Comparison of ENCODE assay signal across 19 cellular contexts in genomic region chr6:130600880-130601341, GRCh38.
DNase-seq lines count a peak whose midpoint lies in the region; ATAC-seq and TF ChIP-seq lines count a peak whose summit lies in the region.
"Had no signal": no experiment of that assay in that cellular context is flagged by ENCODE, and none has a peak within 500 bp of the region (broad histone marks: within the 10 kb centered on the region; RNA-seq: fewer than 3 reads in every experiment).

No MANE protein-coding gene starts in this region.

- ATAC-seq in HG02884 (IDR thresholded peaks at IDR 0.05; ENCODE audit: unreplicated experiment): no peak
- no peak for ATAC-seq in lower lobe of right lung
- ATAC-seq: gastrocnemius medialis; left cardiac atrium; natural killer cell treated with Interleukin-12 subunit alpha and Interleukin-12 subunit beta and Interleukin-15 and Interleukin-18, amount 100 ng/mL, for 72 hours; right lobe of liver had no signal

- H3K27me3 Mint-ChIP-seq in chondrocyte (ENCODE audit: low read depth): no peaks in the 10 kb centered on the region
- H3K27me3 Mint-ChIP-seq: CD4-positive, alpha-beta T cell had no signal

- no peaks in the 10 kb centered on the region for H3K9me3 Mint-ChIP-seq in chondrocyte (ENCODE audit: low read depth)
- H3K9me3 Mint-ChIP-seq: CD4-positive, alpha-beta T cell had no signal

- H2BK120ac ChIP-seq in mesenchymal stem cell (ENCODE audit: low read depth, low read length): no peak overlapping the region

- H3K9ac ChIP-seq in mesenchymal stem cell (ENCODE audit: low read length): peak overlapping the region; percentile 49

- H3K36me3 ChIP-seq in mesenchymal stem cell (ENCODE audit: control insufficient read depth in 1 of 2, insufficient read depth in 2 of 2, low read depth in 1 of 2, low read length in 2 of 2) (no peaks in the 10 kb centered on the region), lower lobe of right lung (no peaks in the 10 kb centered on the region)
- H3K36me3 ChIP-seq: gastrocnemius medialis, right lobe of liver had no signal

- H3K4ac ChIP-seq in mesenchymal stem cell (ENCODE audit: low read depth in 1 of 2, low read length in 2 of 2): peak overlapping the region in 1 of 2 experiments; percentile 67

- intact Hi-C loops in lower lobe of right lung (cut with DNase I): no loop called here

- H3K79me1 ChIP-seq in mesenchymal stem cell (replicated peaks; ENCODE audit: low read length, poor library complexity, severe bottlenecking): no peaks in the 10 kb centered on the region

- H3K27me3 ChIP-seq in mesenchymal stem cell (ENCODE audit: control insufficient read depth in 1 of 2, insufficient read depth in 1 of 2, low read length in 2 of 2) (no peaks in the 10 kb centered on the region), lower lobe of right lung (ENCODE audit: low read depth) (no peaks in the 10 kb centered on the region)
- H3K27me3 ChIP-seq: gastrocnemius medialis, right lobe of liver had no signal

- H3K4me1 Mint-ChIP-seq in chondrocyte (ENCODE audit: low read depth): peaks cover 22% of the 10 kb centered on the region

- H3K18ac ChIP-seq in mesenchymal stem cell (ENCODE audit: low read depth in 1 of 2, low read length in 2 of 2): peak overlapping the region; percentile 5 to 79

- H3K27ac Mint-ChIP-seq in chondrocyte (ENCODE audit: unreplicated experiment): peak overlapping the region; percentile 53
- H3K27ac Mint-ChIP-seq: CD4-positive, alpha-beta T cell had no signal

- no peak overlapping the region for H2BK5ac ChIP-seq in mesenchymal stem cell (ENCODE audit: low read depth, low read length, poor library complexity, severe bottlenecking)

- H3K27ac ChIP-seq in mesenchymal stem cell (ENCODE audit: low read length, poor library complexity, severe bottlenecking): peak overlapping the region; percentile 70
- H3K27ac ChIP-seq in lower lobe of right lung: no peak overlapping the region
- H3K27ac ChIP-seq: gastrocnemius medialis, right lobe of liver had no signal

- 26% methylated on average over 2 of the region's 2 CpGs for WGBS in mesenchymal stem cell

- no peak overlapping the region for H3K4me3 Mint-ChIP-seq in chondrocyte (ENCODE audit: unreplicated experiment)
- H3K4me3 Mint-ChIP-seq: CD4-positive, alpha-beta T cell had no signal

- H3K4me3 ChIP-seq in mesenchymal stem cell (ENCODE audit: insufficient read depth in 1 of 2, low read depth in 1 of 2, low read length in 2 of 2) (no peak overlapping the region), lower lobe of right lung (no peak overlapping the region)
- H3K4me3 ChIP-seq: gastrocnemius medialis, right lobe of liver had no signal

- H3K36me3 Mint-ChIP-seq in chondrocyte (ENCODE audit: low read depth): no peaks in the 10 kb centered on the region

- H2BK15ac ChIP-seq in mesenchymal stem cell (ENCODE audit: low read depth, poor library complexity, severe bottlenecking): no peak overlapping the region

- H2AFZ ChIP-seq in mesenchymal stem cell (ENCODE audit: low read depth, low read length): no peak overlapping the region

- peak overlapping the region; percentile 71 for H4K91ac ChIP-seq in mesenchymal stem cell (ENCODE audit: low read length)

- no peak overlapping the region for H4K8ac ChIP-seq in mesenchymal stem cell (ENCODE audit: low read length)

- H3K4me1 ChIP-seq in mesenchymal stem cell (ENCODE audit: control insufficient read depth, insufficient read depth, low read depth, low read length) (peaks cover 6% of the 10 kb centered on the region), lower lobe of right lung (no peaks in the 10 kb centered on the region)
- H3K4me1 ChIP-seq: gastrocnemius medialis, right lobe of liver had no signal

- H3K9me3 ChIP-seq in mesenchymal stem cell (ENCODE audit: control insufficient read depth, low read length) (no peaks in the 10 kb centered on the region), lower lobe of right lung (no peaks in the 10 kb centered on the region)
- H3K9me3 ChIP-seq: gastrocnemius medialis, right lobe of liver had no signal

- peak overlapping the region; percentile 70 for H2AK5ac ChIP-seq in mesenchymal stem cell (ENCODE audit: low read length, severe bottlenecking)

- H3K14ac ChIP-seq in mesenchymal stem cell (ENCODE audit: low read length in 2 of 2): no peak overlapping the region

- peak; percentile 23 for DNase-seq in COLO829 (ENCODE audit: low spot score)
- DNase-seq in NCI-H226: peak; percentile 92
- DNase-seq in chondrocyte (ENCODE audit: low spot score): no peak
- DNase-seq in mesenchymal stem cell: peak; percentile 55
- no peak for DNase-seq in SHP77 (lab: John Stamatoyannopoulos, UW)
- no peak for DNase-seq in lower lobe of right lung
- no peak for DNase-seq in 8988T
- DNase-seq: activated CD8-positive, alpha-beta memory T cell treated with anti-CD3 and anti-CD28 coated beads for 24 hours; activated naive CD4-positive, alpha-beta T cell treated with anti-CD3 and anti-CD28 coated beads, Interleukin-2, amount 50 U/mL, for 16 hours; CD4-positive, alpha-beta T cell; cortex of kidney; gastrocnemius medialis; KBM-7; left cardiac atrium; NCI-H146; right lobe of liver; SIG-M5 had no signal

- TF ChIP-seq CTCF in chondrocyte (IDR thresholded peaks at IDR 0.05) (no peak), lower lobe of right lung (IDR thresholded peaks at IDR 0.05) (no peak)

- H3K4me2 ChIP-seq in mesenchymal stem cell (ENCODE audit: low read length, poor library complexity, severe bottlenecking): no peak overlapping the region

- peak overlapping the region in 1 of 2 experiments; percentile 88 for H2BK12ac ChIP-seq in mesenchymal stem cell (ENCODE audit: low read length in 2 of 2)

- no peak overlapping the region for H3K23ac ChIP-seq in mesenchymal stem cell (ENCODE audit: low read length in 2 of 2)

Comparison
In these comparisons a context has a peak if more than half of its experiments do, and no peak if none do; other contexts are left out.
1. DNase-seq: peak in COLO829 (single experiment), NCI-H226 (single experiment) and mesenchymal stem cell (single experiment); none in chondrocyte (single experiment), SHP77 (0 of 2), lower lobe of right lung (single experiment) and 8988T (single experiment).